Comparison of ENCODE assay signal across 19 cellular contexts in genomic region chr15:67072951-67073350, GRCh38. TPM values are rescaled to one million over a fixed set of nuclear protein-coding genes. Genes with fewer than 3 reads are reported as not detected.
DNase-seq lines count a peak whose midpoint lies in the region; ATAC-seq, FAIRE-seq and TF ChIP-seq lines count a peak whose summit lies in the region.
"Had no signal": no experiment of that assay in that cellular context is flagged by ENCODE, and none has a peak within 500 bp of the region (broad histone marks: within the 10 kb centered on the region; RNA-seq: fewer than 3 reads in every experiment).

No MANE protein-coding gene starts in this region.

- in situ Hi-C loops in GM12878 (cut with MboI) (no loop called here), gastrocnemius medialis (cut with MboI; ENCODE audit: low sequenced_read_pairs in 4 of 4) (loop anchor here in 3 of 4 donors (5.0 to 10.0 kb wide), 3 partner anchors 52 to 122 kb away; no protein-coding TSS in a partner anchor)

- RAD21 ChIA-PET in GM12878 (lab: Charles Lee; ENCODE audit: unreplicated experiment) = interaction anchor here (1.5 to 8.4 kb wide), 3 partner anchors 9 to 167 kb away, joined by 4 to 215 read pairs (median 5); no protein-coding TSS in a partner anchor

- no peak for TF ChIP-seq EP300 in GM12878 (IDR thresholded peaks at IDR 0.05; ENCODE audit: borderline replicate concordance in 1 of 2, control insufficient read depth in 1 of 2, low read depth in 2 of 2, low read length in 2 of 2)

- H3K9me3 Mint-ChIP-seq in T-helper 1 cell treated with Interleukin-12 subunit alpha and Interleukin-12 subunit beta and Interleukin-4 antibody, amounts not matched to agents 30 μg/mL and 1 μg/mL, for 36 hours = no peaks in the 10 kb centered on the region
- H3K9me3 Mint-ChIP-seq: naive thymus-derived CD8-positive, alpha-beta T cell had no signal

- peaks cover 85% of the 10 kb centered on the region for H3K4me1 Mint-ChIP-seq in T-helper 1 cell treated with Interleukin-12 subunit alpha and Interleukin-12 subunit beta and Interleukin-4 antibody, amounts not matched to agents 30 μg/mL and 1 μg/mL, for 36 hours (ENCODE audit: low read depth)

- H3K4me3 Mint-ChIP-seq in T-helper 1 cell treated with Interleukin-12 subunit alpha and Interleukin-12 subunit beta and Interleukin-4 antibody, amounts not matched to agents 30 μg/mL and 1 μg/mL, for 36 hours = peak overlapping the region; percentile 80

- H4K20me1 ChIP-seq in PC-3 (ENCODE audit: low read length) (peaks cover 65% of the 10 kb centered on the region), GM12878 (ENCODE audit: control insufficient read depth, insufficient read depth) (peaks cover 3% of the 10 kb centered on the region; the same call in 1 of the 2 replicates)

- no peak for TF ChIP-seq RAD21 in GM12878 (IDR thresholded peaks at IDR 0.05; ENCODE audit: insufficient read depth, low read depth, low read length)

- POLR2A ChIA-PET in PC-3 (lab: Charles Lee; ENCODE audit: unreplicated experiment) = interaction anchor here (0.6 kb wide), 2 partner anchors 29 to 45 kb away, joined by 4 read pairs; no protein-coding TSS in a partner anchor
- POLR2A ChIA-PET in GM12878 (lab: Charles Lee) = interaction anchor here (1.8 kb wide), 1 partner anchor 21 kb away, joined by 3 read pairs; no protein-coding TSS in a partner anchor

- ATAC-seq in PC-3 = no peak
- no peak for ATAC-seq in GM12878
- no peak for ATAC-seq in gastrocnemius medialis
- ATAC-seq in HG03378 (IDR thresholded peaks at IDR 0.05; ENCODE audit: unreplicated experiment) = no peak
- ATAC-seq in heart right ventricle = no peak
- ATAC-seq: gastroesophageal sphincter; naive thymus-derived CD8-positive, alpha-beta T cell had no signal

- H3K27ac Mint-ChIP-seq in T-helper 1 cell treated with Interleukin-12 subunit alpha and Interleukin-12 subunit beta and Interleukin-4 antibody, amounts not matched to agents 30 μg/mL and 1 μg/mL, for 36 hours = peak overlapping the region; percentile 88

- H3K79me2 ChIP-seq in PC-3 (ENCODE audit: low read length) (peaks cover 100% of the 10 kb centered on the region), GM12878 (ENCODE audit: control insufficient read depth, insufficient read depth, low read length) (peaks cover 91% of the 10 kb centered on the region)

- 97% methylated on average over 2 of the region's 2 CpGs for WGBS in GM12878 (ENCODE audit: insufficient coverage, insufficient replicate concordance, low lambda C conversion rate, missing lambda C conversion rate)
- 92 to 93% methylated on average over 2 of the region's 2 CpGs for WGBS in heart right ventricle, 2 donors

- BruUV-seq in PC-3 (replicated peaks; lab: Mats Ljungman, UMichigan) (no TSS peak), GM12878 (replicated peaks; lab: Mats Ljungman, UMichigan) (no TSS peak)

- intact Hi-C loops in PC-3 (cut with micrococcal nuclease) (no loop called here), GM12878 (cut with micrococcal nuclease; ENCODE audit: unreplicated experiment) (no loop called here), gastrocnemius medialis (cut with DNase I; ENCODE audit: low total_unique reads) (loop anchor here (10.0 kb wide), 1 partner anchor 1202 kb away; the partner anchor contains the start of gene FEM1B), heart right ventricle (cut with DNase I) (loop anchor here in 1 of 10 donors (10.0 kb wide), 1 partner anchor 182 kb away; the partner anchor contains the start of genes AAGAB and IQCH)

- no peak for FAIRE-seq in GM12878 (lab: Jason Lieb, UNC)

- no peaks in the 10 kb centered on the region for H3K9me2 ChIP-seq in PC-3 (replicated peaks; ENCODE audit: low read length)

- no peak for TF ChIP-seq CTCF in PC-3 (conservative IDR thresholded peaks at IDR 0.05; ENCODE audit: low read depth, low read length)
- no peak for TF ChIP-seq CTCF in GM12878 (IDR thresholded peaks at IDR 0.05 in 2 of 3, conservative IDR thresholded peaks at IDR 0.05 in 1 of 3; ENCODE audit: control insufficient read depth in 2 of 3, extremely low read depth in 1 of 3, insufficient read depth in 1 of 3, low read depth in 3 of 3, low read length in 3 of 3)
- no peak for TF ChIP-seq CTCF in gastrocnemius medialis (IDR thresholded peaks at IDR 0.05 in 4 of 5, conservative IDR thresholded peaks at IDR 0.05 in 1 of 5)
- no peak for TF ChIP-seq CTCF in heart right ventricle (IDR thresholded peaks at IDR 0.05)

- H2AFZ ChIP-seq in PC-3 (ENCODE audit: low read length) = no peak overlapping the region
- no peak overlapping the region for H2AFZ ChIP-seq in GM12878 (ENCODE audit: control insufficient read depth, low read depth, low read length)

- H3K4me1 ChIP-seq in PC-3 (ENCODE audit: insufficient read depth, low read length) (peaks cover 92% of the 10 kb centered on the region), GM12878 (ENCODE audit: control insufficient read depth, insufficient read depth, low read length) (peaks cover 72% of the 10 kb centered on the region), gastrocnemius medialis (peaks cover 93 to 97% of the 10 kb centered on the region in 2 donors), heart right ventricle (peaks cover 3 to 97% (median 75%) of the 10 kb centered on the region in 9 donors)

- H3K36me3 Mint-ChIP-seq in T-helper 1 cell treated with Interleukin-12 subunit alpha and Interleukin-12 subunit beta and Interleukin-4 antibody, amounts not matched to agents 30 μg/mL and 1 μg/mL, for 36 hours (ENCODE audit: low read depth) = peaks cover 71% of the 10 kb centered on the region

- H3K27me3 ChIP-seq in PC-3 (ENCODE audit: low read length) (no peaks in the 10 kb centered on the region), GM12878 (replicated peaks in 1 of 2; ENCODE audit: control insufficient read depth in 2 of 2, insufficient read depth in 2 of 2, low read length in 1 of 2) (no peaks in the 10 kb centered on the region), gastrocnemius medialis (no peaks in the 10 kb centered on the region), heart right ventricle (no peaks in the 10 kb centered on the region)
- H3K27me3 ChIP-seq: adrenal gland, gastroesophageal sphincter had no signal

- SMC1A ChIA-PET in GM12878 (lab: Charles Lee; ENCODE audit: uncharacterized antibody, unreplicated experiment) = interaction anchor here (7.3 to 9.8 kb wide), 2 partner anchors 11 to 29 kb away, joined by 67 to 192 read pairs; no protein-coding TSS in a partner anchor

- H3K27ac ChIP-seq in PC-3 (ENCODE audit: low read length) (peak overlapping the region; percentile 19; the same call in 1 of the 2 replicates), GM12878 (ENCODE audit: control insufficient read depth, insufficient read depth) (no peak overlapping the region; the same call in 1 of the 2 replicates), gastrocnemius medialis (peak overlapping the region; percentile 87 to 98 (median 94)), heart right ventricle (peak overlapping the region in 1 of 10 donors; percentile 64)
- H3K27ac ChIP-seq: adrenal gland, thoracic aorta had no signal

- H3K27me3 Mint-ChIP-seq in T-helper 1 cell treated with Interleukin-12 subunit alpha and Interleukin-12 subunit beta and Interleukin-4 antibody, amounts not matched to agents 30 μg/mL and 1 μg/mL, for 36 hours (ENCODE audit: low read depth) = no peaks in the 10 kb centered on the region
- H3K27me3 Mint-ChIP-seq: naive thymus-derived CD8-positive, alpha-beta T cell had no signal

- H3K4me2 ChIP-seq in PC-3 (ENCODE audit: low read length) (peak overlapping the region; percentile 4; the same call in 1 of the 2 replicates), GM12878 (ENCODE audit: control insufficient read depth, insufficient read depth) (0 out of 2 replicates have a peak overlapping the region, but pooled peaks have one; percentile 6)

- CTCF ChIA-PET in PC-3 (lab: Charles Lee) (no interaction called here), GM12878 (lab: Yijun Ruan, JAX) (interaction anchor here (0.7 to 1.6 kb wide), 6 partner anchors 8 to 168 kb away, joined by 3 to 8 read pairs (median 3); no protein-coding TSS in a partner anchor)

- H3K9me3 ChIP-seq in PC-3 (ENCODE audit: low read length) = no peaks in the 10 kb centered on the region
- H3K9me3 ChIP-seq in GM12878 (replicated peaks; ENCODE audit: control insufficient read depth, insufficient read depth, low read length) = no peaks in the 10 kb centered on the region
- no peaks in the 10 kb centered on the region for H3K9me3 ChIP-seq in gastrocnemius medialis
- no peaks in the 10 kb centered on the region for H3K9me3 ChIP-seq in heart right ventricle
- H3K9me3 ChIP-seq: adrenal gland, gastroesophageal sphincter, thoracic aorta had no signal

- TF ChIP-seq POLR2A in GM12878 (IDR thresholded peaks at IDR 0.05; ENCODE audit: low read depth, low read length) (no peak), gastrocnemius medialis (IDR thresholded peaks at IDR 0.05) (no peak)

- peaks cover 45% of the 10 kb centered on the region for H3K36me3 ChIP-seq in PC-3 (ENCODE audit: low read depth, low read length)
- H3K36me3 ChIP-seq in GM12878 (ENCODE audit: control insufficient read depth in 2 of 2, insufficient read depth in 2 of 2, low read length in 1 of 2) = peaks cover 1 to 20% of the 10 kb centered on the region in 2 experiments; a peak in 1 of 4 replicates
- H3K36me3 ChIP-seq in gastrocnemius medialis = no peaks in the 10 kb centered on the region
- peaks cover 0 to 15% (median 0%) of the 10 kb centered on the region in 9 donors for H3K36me3 ChIP-seq in heart right ventricle
- H3K36me3 ChIP-seq: adrenal gland, thoracic aorta had no signal

- H3F3A ChIP-seq in PC-3 (ENCODE audit: low read length, unreplicated experiment) = no peaks in the 10 kb centered on the region

- H3K9ac ChIP-seq in PC-3 (ENCODE audit: low read length) = no peak overlapping the region
- no peak overlapping the region for H3K9ac ChIP-seq in GM12878 (ENCODE audit: control insufficient read depth, insufficient read depth, low read length)

- no peak for DNase-seq in T-helper 1 cell
- no peak for DNase-seq in PC-3
- no peak for DNase-seq in GM12878 (ENCODE audit: low read depth, low spot score)
- no peak for DNase-seq in gastrocnemius medialis
- DNase-seq in heart right ventricle = no peak
- no peak for DNase-seq in midbrain (lab: John Stamatoyannopoulos, UW)
- DNase-seq: 8988T; activated CD4-positive, alpha-beta T cell treated with anti-CD3 and anti-CD28 coated beads, Interleukin-2, amount 50 U/mL, for 1 hour; adrenal gland; DMS 273 treated with DMSO at 0.1 percent for 48 hours; islet precursor cell; Karpas-422; naive thymus-derived CD8-positive, alpha-beta T cell; NCI-H2029; SW 1271 had no signal

- H3K4me3 ChIP-seq in PC-3 (ENCODE audit: low read length) (no peak overlapping the region), GM12878 (no peak overlapping the region), gastrocnemius medialis (no peak overlapping the region), heart right ventricle (no peak overlapping the region)
- H3K4me3 ChIP-seq: adrenal gland, gastroesophageal sphincter, thoracic aorta had no signal

RNA-seq across cellular contexts. Expression of gene SMAD3, which starts 7.5 kb away (rescaled TPM):
- 75.6 and 86.4 TPM in 2 replicates for total RNA-seq in PC-3 (2014; rRNA removed)
- 119 and 128 TPM in 2 replicates for total RNA-seq in GM12878 (2013; cell fraction: nucleolus; rRNA removed)
- total RNA-seq in GM12878 (2014; rRNA removed) = 12.2 and 15.6 TPM in 2 replicates
- 11.7 and 13.3 TPM in 2 replicates for total RNA-seq in GM12878 (2014; rRNA removed; fragmentation: Illumina TruSeq; extraction: Trizol)
- total RNA-seq in GM12878 (2021) = 39.9 and 40.0 TPM in 2 replicates
- 17.0 TPM for polyA plus RNA-seq in GM12878 (2011; ENCODE audit: low read depth)
- polyA plus RNA-seq in GM12878 (2011; rRNA removed) = 15.0 and 28.2 TPM in 2 replicates
- polyA plus RNA-seq in GM12878 (2011; cell fraction: cytosol; rRNA removed) = 21.5 and 22.5 TPM in 2 replicates
- polyA plus RNA-seq in GM12878 (2011; cell fraction: nucleus; rRNA removed) = 85.6 and 92.9 TPM in 2 replicates
- 41.6 and 42.7 TPM in 2 replicates for polyA plus RNA-seq in GM12878 (2012)
- polyA plus RNA-seq in GM12878 (2014; fragmentation: Illumina TruSeq; extraction: Trizol) = 31.9 and 43.2 TPM in 2 replicates
- 1 to 10 TPM; 5.6 to 6.6 TPM for polyA plus RNA-seq in GM12878 (2014; fragmentation: Nextera tagmentation; extraction: Ambion mirVana)
- polyA plus RNA-seq in GM12878 (2014; rRNA removed) = 22.4 and 27.7 TPM in 2 replicates
- polyA plus RNA-seq in GM12878 (2016; fragmentation: Nextera tagmentation; extraction: Ambion mirVana) = 10 to 100 TPM in 1 of 2 experiments, 1 to 10 TPM in 1; 8.0 to 18.7 TPM
- polyA minus RNA-seq in GM12878 (2011; rRNA and poly(A)+ RNA removed) = 23.3 and 26.4 TPM in 2 replicates
- 11.1 and 14.3 TPM in 2 replicates for polyA minus RNA-seq in GM12878 (2011; cell fraction: cytosol; rRNA and poly(A)+ RNA removed)
- 17.3 and 26.6 TPM in 2 replicates for polyA minus RNA-seq in GM12878 (2011; cell fraction: nucleus; rRNA and poly(A)+ RNA removed)
- 10 to 100 TPM; 15.9 to 61.7 (median 26.3) TPM for total RNA-seq in gastrocnemius medialis
- 10 to 100 TPM; 11.3 to 44.8 (median 15.7) TPM for total RNA-seq in heart right ventricle
- 1 to 10 TPM; 6.2 to 7.8 TPM for polyA plus RNA-seq in heart right ventricle
